ENCODE assay signal across 9 cellular contexts in the genomic region with DNA sequence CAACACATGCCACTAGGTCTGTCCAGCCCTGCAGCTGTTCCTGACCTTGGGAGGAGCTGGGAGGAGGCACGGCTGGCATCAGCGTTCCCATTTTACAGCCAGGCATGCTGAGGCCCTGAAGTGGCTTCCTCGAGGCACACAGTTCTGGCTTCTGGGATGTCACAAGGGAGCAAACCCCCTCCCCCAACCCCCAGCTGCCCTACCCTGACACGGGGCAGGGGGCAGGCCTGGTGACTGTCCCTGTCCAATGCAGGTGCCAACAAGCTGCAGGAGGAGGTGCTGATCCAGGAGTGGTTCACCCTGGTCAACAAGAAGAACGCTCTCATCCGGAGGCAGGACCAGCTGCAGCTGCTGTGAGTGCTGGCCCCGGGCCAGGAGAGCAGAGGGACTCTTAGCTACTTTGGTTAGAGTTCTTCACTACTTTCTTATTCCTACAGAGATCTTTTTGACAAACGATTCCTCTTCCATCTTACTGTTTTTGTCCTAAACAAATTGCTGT. TPM values are rescaled to one million over a fixed set of nuclear protein-coding genes. Genes with fewer than 3 reads are reported as not detected.
DNase-seq lines count a peak whose midpoint lies in the region; ATAC-seq and TF ChIP-seq lines count a peak whose summit lies in the region.
"Had no signal": no experiment of that assay in that cellular context is flagged by ENCODE, and none has a peak within 500 bp of the region (broad histone marks: within the 10 kb centered on the region; RNA-seq: fewer than 3 reads in every experiment).

No MANE protein-coding gene starts in this region.

- no peak for TF ChIP-seq RAD21 in IMR-90 (IDR thresholded peaks at IDR 0.05; ENCODE audit: low read length)

- peaks cover 4% of the 10 kb centered on the region for H3K4me1 ChIP-seq in IMR-90 (ENCODE audit: control insufficient read depth, insufficient read depth, low read length)
- H3K4me1 ChIP-seq in neutrophil (ENCODE audit: control insufficient read depth in 1 of 2, insufficient read depth in 1 of 2, low read depth in 1 of 2, low read length in 1 of 2), result peaks cover 27 to 30% of the 10 kb centered on the region in 2 experiments
- H3K4me1 ChIP-seq in left lung, result peaks cover 12 to 76% of the 10 kb centered on the region in 2 donors

- no peak overlapping the region for H3K4me3 Mint-ChIP-seq in activated T-helper 1 cell treated with anti-CD3 and anti-CD28 coated beads, Interleukin-12 subunit alpha, Interleukin-12 subunit beta, Interleukin-2, Interleukin-4 antibody, amounts not matched to agents 30 ng/mL and 10 ng/mL and 1 ng/mL, durations not matched to agents 14 hours and 24 hours and 36 hours

- peaks cover 37% of the 10 kb centered on the region for H3K4me1 Mint-ChIP-seq in activated T-helper 1 cell treated with anti-CD3 and anti-CD28 coated beads, Interleukin-12 subunit alpha, Interleukin-12 subunit beta, Interleukin-2, Interleukin-4 antibody, amounts not matched to agents 30 ng/mL and 10 ng/mL and 1 ng/mL, durations not matched to agents 14 hours and 24 hours and 36 hours (ENCODE audit: low read depth)

- no peak overlapping the region for H2BK15ac ChIP-seq in IMR-90 (ENCODE audit: low read depth, low read length)

- H2AFZ ChIP-seq in IMR-90 (replicated peaks; ENCODE audit: low read length, poor library complexity), result no peak overlapping the region

- no peak overlapping the region for H4K8ac ChIP-seq in IMR-90 (ENCODE audit: low read depth in 2 of 2, low read length in 2 of 2)

- peaks cover 9% of the 10 kb centered on the region for H4K20me1 ChIP-seq in IMR-90 (ENCODE audit: insufficient read depth, low read length)

- H2BK120ac ChIP-seq in IMR-90 (ENCODE audit: low read depth, low read length), result no peak overlapping the region

- H3K36me3 Mint-ChIP-seq in activated T-helper 1 cell treated with anti-CD3 and anti-CD28 coated beads, Interleukin-12 subunit alpha, Interleukin-12 subunit beta, Interleukin-2, Interleukin-4 antibody, amounts not matched to agents 30 ng/mL and 10 ng/mL and 1 ng/mL, durations not matched to agents 14 hours and 24 hours and 36 hours (ENCODE audit: low read depth), result peaks cover 33% of the 10 kb centered on the region

- H3K23ac ChIP-seq in IMR-90 (ENCODE audit: low read depth, low read length), result no peak overlapping the region

- no peak overlapping the region for H4K91ac ChIP-seq in IMR-90 (ENCODE audit: insufficient read depth, low read depth, low read length)

- H3K9me1 ChIP-seq in IMR-90 (ENCODE audit: insufficient read depth, low read length), result no peaks in the 10 kb centered on the region

- no peak overlapping the region for H3K9ac ChIP-seq in IMR-90 (ENCODE audit: low read depth, low read length)

- H3K27me3 Mint-ChIP-seq in activated T-helper 1 cell treated with anti-CD3 and anti-CD28 coated beads, Interleukin-12 subunit alpha, Interleukin-12 subunit beta, Interleukin-2, Interleukin-4 antibody, amounts not matched to agents 30 ng/mL and 10 ng/mL and 1 ng/mL, durations not matched to agents 14 hours and 24 hours and 36 hours (ENCODE audit: insufficient read depth), result no peaks in the 10 kb centered on the region

- no peak overlapping the region for H2AK5ac ChIP-seq in IMR-90 (ENCODE audit: low read depth, low read length)

- no peak for TF ChIP-seq CTCF in IMR-90 (conservative IDR thresholded peaks at IDR 0.05; ENCODE audit: low read depth, low read length)
- no peak for TF ChIP-seq CTCF in neutrophil (IDR thresholded peaks at IDR 0.05)
- no peak for TF ChIP-seq CTCF in left lung (IDR thresholded peaks at IDR 0.05)

- H3K9me3 ChIP-seq in IMR-90 (ENCODE audit: control insufficient read depth, insufficient read depth, low read length) (no peaks in the 10 kb centered on the region), neutrophil (no peaks in the 10 kb centered on the region), left lung (no peaks in the 10 kb centered on the region)
- H3K9me3 ChIP-seq: body of pancreas had no signal

- no peak overlapping the region for H2AK9ac ChIP-seq in IMR-90 (replicated peaks; ENCODE audit: low read depth, low read length, poor library complexity)

- H3K79me1 ChIP-seq in IMR-90 (ENCODE audit: low read depth in 1 of 2, low read length in 2 of 2), result peaks cover 0 to 16% of the 10 kb centered on the region in 2 experiments; a peak in 1 of 4 replicates

- H3K36me3 ChIP-seq in IMR-90 (ENCODE audit: control insufficient read depth, insufficient read depth, low read length), result peaks cover 30% of the 10 kb centered on the region
- H3K36me3 ChIP-seq in neutrophil, result peaks cover 94% of the 10 kb centered on the region
- H3K36me3 ChIP-seq in left lung, result peaks cover 0 to 76% of the 10 kb centered on the region in 2 donors

- H4K5ac ChIP-seq in IMR-90 (ENCODE audit: low read depth, low read length), result no peak overlapping the region

- no peak overlapping the region for H3K4me3 ChIP-seq in IMR-90 (ENCODE audit: insufficient read depth, low read depth, low read length)
- no peak overlapping the region for H3K4me3 ChIP-seq in neutrophil (ENCODE audit: low read depth in 1 of 2, low read length in 1 of 2)
- no peak overlapping the region for H3K4me3 ChIP-seq in left lung
- H3K4me3 ChIP-seq: body of pancreas had no signal

- POLR2A ChIA-PET in IMR-90 (lab: Charles Lee; ENCODE audit: unreplicated experiment), result interaction anchor here (0.5 kb wide), 1 partner anchor 26 kb away, joined by 5 read pairs; no protein-coding TSS in a partner anchor

- no peaks in the 10 kb centered on the region for H3K9me3 Mint-ChIP-seq in activated T-helper 1 cell treated with anti-CD3 and anti-CD28 coated beads, Interleukin-12 subunit alpha, Interleukin-12 subunit beta, Interleukin-2, Interleukin-4 antibody, amounts not matched to agents 30 ng/mL and 10 ng/mL and 1 ng/mL, durations not matched to agents 14 hours and 24 hours and 36 hours

- CTCF ChIA-PET in IMR-90 (lab: Yijun Ruan, JAX), result interaction anchor here (0.9 kb wide), 1 partner anchor 50 kb away, joined by 4 read pairs; no protein-coding TSS in a partner anchor

- dilution Hi-C loops in IMR-90 (cut with HindIII; ENCODE audit: low sequenced_read_pairs, unreplicated experiment), result no loop called here

- DNase-seq in DMS53 (lab: John Stamatoyannopoulos, UW) (peak; percentile 90), IMR-90 (peak; percentile 62), CD1c-positive myeloid dendritic cell (ENCODE audit: extremely low spot score) (no peak), left lung (no peak)
- no peak for DNase-seq in activated T-helper 1 cell treated with anti-CD3 and anti-CD28 coated beads, Interleukin-12 subunit alpha, Interleukin-12 subunit beta, Interleukin-2, Interleukin-4 antibody, amounts not matched to agents 30 ng/mL and 10 ng/mL and 1 ng/mL, durations not matched to agents 14 hours and 24 hours and 36 hours (ENCODE audit: low spot score)

- H3K18ac ChIP-seq in IMR-90 (ENCODE audit: low read depth, low read length), result no peak overlapping the region

- no peak overlapping the region for H3K56ac ChIP-seq in IMR-90 (ENCODE audit: extremely low read depth, insufficient read depth, low read length)

- H3K27me3 ChIP-seq in IMR-90 (ENCODE audit: control insufficient read depth, insufficient read depth, low read length) (no peaks in the 10 kb centered on the region), neutrophil (no peaks in the 10 kb centered on the region), left lung (no peaks in the 10 kb centered on the region)
- H3K27me3 ChIP-seq: body of pancreas had no signal

- in situ Hi-C loops in IMR-90 (cut with MboI; ENCODE audit: low sequenced_read_pairs), result no loop called here

- no CpG with 5 or more reads among the region's 8 CpGs for WGBS in IMR-90 (ENCODE audit: extremely low coverage in 2 of 2, insufficient read length in 1 of 2), 2 experiments

- no peak overlapping the region for H3K27ac ChIP-seq in IMR-90 (ENCODE audit: insufficient read depth, low read length)
- H3K27ac ChIP-seq in neutrophil, result peak overlapping the region; percentile 28
- H3K27ac ChIP-seq in left lung, result peak overlapping the region in 1 of 2 donors; percentile 41
- H3K27ac ChIP-seq: body of pancreas had no signal

- no peak overlapping the region for H3K4ac ChIP-seq in IMR-90 (ENCODE audit: low read depth, low read length)

- H3K4me2 ChIP-seq in IMR-90 (ENCODE audit: low read depth, low read length), result no peak overlapping the region

- TF ChIP-seq POLR2A in IMR-90 (IDR thresholded peaks at IDR 0.05; ENCODE audit: low read depth, low read length), result no peak

- no peak overlapping the region for H2BK5ac ChIP-seq in IMR-90 (ENCODE audit: low read depth, low read length, poor library complexity, severe bottlenecking)

- BruUV-seq in IMR-90 (replicated peaks; lab: Mats Ljungman, UMichigan), result no TSS peak

- H2BK20ac ChIP-seq in IMR-90 (ENCODE audit: low read depth, low read length), result no peak overlapping the region

- H3K27ac Mint-ChIP-seq in activated T-helper 1 cell treated with anti-CD3 and anti-CD28 coated beads, Interleukin-12 subunit alpha, Interleukin-12 subunit beta, Interleukin-2, Interleukin-4 antibody, amounts not matched to agents 30 ng/mL and 10 ng/mL and 1 ng/mL, durations not matched to agents 14 hours and 24 hours and 36 hours, result peak overlapping the region; percentile 2

- no peak for ATAC-seq in IMR-90 (ENCODE audit: low read depth)
- ATAC-seq in left lung, result no peak
- ATAC-seq in GM19324 (IDR thresholded peaks at IDR 0.05; ENCODE audit: low FRiP score, unreplicated experiment), result no peak
- ATAC-seq: body of pancreas had no signal

- intact Hi-C loops in IMR-90 (cut with micrococcal nuclease) (loop anchor here (2.0 kb wide), 1 partner anchor 13 kb away; a partner anchor contains a TSS), left lung (cut with DNase I) (loop anchor here in 1 of 2 donors (10.0 kb wide), 1 partner anchor 45 kb away; no protein-coding TSS in a partner anchor)
- intact Hi-C loops in activated T-helper 1 cell treated with anti-CD3 and anti-CD28 coated beads, Interleukin-12 subunit alpha, Interleukin-12 subunit beta, Interleukin-2, Interleukin-4 antibody, amounts not matched to agents 30 ng/mL and 10 ng/mL and 1 ng/mL, durations not matched to agents 14 hours and 24 hours and 36 hours (cut with micrococcal nuclease), result no loop called here

- H3K14ac ChIP-seq in IMR-90 (replicated peaks; ENCODE audit: low read depth, low read length), result no peak overlapping the region

RNA-seq across cellular contexts. Expression of a gene that starts 5.3 kb away (rescaled TPM):
- total RNA-seq in IMR-90 (2012; rRNA removed) (not detected in 2 replicates), left lung (1 to 10 TPM in 1 of 2 donors, not detected in 1; 2.0 TPM)
- 0.09 and 0.34 TPM in 2 replicates for polyA plus RNA-seq in IMR-90 (2012; rRNA removed)
- polyA plus RNA-seq in IMR-90 (2012; cell fraction: cytosol; rRNA removed), result 0.08 and 0.13 TPM in 2 replicates
- 0.89 and 3.2 TPM in 2 replicates for polyA plus RNA-seq in IMR-90 (2012; cell fraction: nucleus; rRNA removed; ENCODE audit: low replicate concordance)
- total RNA-seq in activated T-helper 1 cell treated with anti-CD3 and anti-CD28 coated beads, Interleukin-12 subunit alpha, Interleukin-12 subunit beta, Interleukin-2, Interleukin-4 antibody, amounts not matched to agents 30 ng/mL and 10 ng/mL and 1 ng/mL, durations not matched to agents 14 hours and 24 hours and 36 hours, result 1.6 and 2.0 TPM in 2 replicates
- total RNA-seq: HT1080 had no signal

RNA-seq across cellular contexts. Expression of a gene that starts 14.4 kb away (rescaled TPM):
- total RNA-seq in IMR-90 (2012; rRNA removed), result 10.0 and 13.3 TPM in 2 replicates
- polyA plus RNA-seq in IMR-90 (2012; rRNA removed), result 27.4 and 29.0 TPM in 2 replicates
- polyA plus RNA-seq in IMR-90 (2012; cell fraction: cytosol; rRNA removed), result 13.2 and 27.4 TPM in 2 replicates
- polyA plus RNA-seq in IMR-90 (2012; cell fraction: nucleus; rRNA removed; ENCODE audit: low replicate concordance), result 82.3 and 155 TPM in 2 replicates
- 168 and 178 TPM in 2 replicates for total RNA-seq in activated T-helper 1 cell treated with anti-CD3 and anti-CD28 coated beads, Interleukin-12 subunit alpha, Interleukin-12 subunit beta, Interleukin-2, Interleukin-4 antibody, amounts not matched to agents 30 ng/mL and 10 ng/mL and 1 ng/mL, durations not matched to agents 14 hours and 24 hours and 36 hours
- total RNA-seq in left lung, result 100 to 1,000 TPM in 1 of 2 donors, 10 to 100 TPM in 1; 57.0 to 133 TPM

RNA-seq across cellular contexts. Expression of a gene that starts 18.0 kb away (rescaled TPM):
- total RNA-seq in IMR-90 (2012; rRNA removed), result 12.0 and 14.2 TPM in 2 replicates
- 65.5 and 86.6 TPM in 2 replicates for polyA plus RNA-seq in IMR-90 (2012; rRNA removed)
- 20.7 and 84.1 TPM in 2 replicates for polyA plus RNA-seq in IMR-90 (2012; cell fraction: cytosol; rRNA removed)
- 26.4 and 80.1 TPM in 2 replicates for polyA plus RNA-seq in IMR-90 (2012; cell fraction: nucleus; rRNA removed; ENCODE audit: low replicate concordance)
- total RNA-seq in activated T-helper 1 cell treated with anti-CD3 and anti-CD28 coated beads, Interleukin-12 subunit alpha, Interleukin-12 subunit beta, Interleukin-2, Interleukin-4 antibody, amounts not matched to agents 30 ng/mL and 10 ng/mL and 1 ng/mL, durations not matched to agents 14 hours and 24 hours and 36 hours, result 50.4 and 50.6 TPM in 2 replicates
- total RNA-seq in left lung, result 10 to 100 TPM; 47.1 to 57.5 TPM

RNA-seq across cellular contexts. Expression of a gene that starts 20.0 kb away (rescaled TPM):
- 69.7 and 75.6 TPM in 2 replicates for total RNA-seq in IMR-90 (2012; rRNA removed)
- polyA plus RNA-seq in IMR-90 (2012; rRNA removed), result 90.3 and 113 TPM in 2 replicates
- 68.6 and 112 TPM in 2 replicates for polyA plus RNA-seq in IMR-90 (2012; cell fraction: cytosol; rRNA removed)
- polyA plus RNA-seq in IMR-90 (2012; cell fraction: nucleus; rRNA removed; ENCODE audit: low replicate concordance), result 56.1 and 132 TPM in 2 replicates
- 94.6 and 96.9 TPM in 2 replicates for total RNA-seq in activated T-helper 1 cell treated with anti-CD3 and anti-CD28 coated beads, Interleukin-12 subunit alpha, Interleukin-12 subunit beta, Interleukin-2, Interleukin-4 antibody, amounts not matched to agents 30 ng/mL and 10 ng/mL and 1 ng/mL, durations not matched to agents 14 hours and 24 hours and 36 hours
- total RNA-seq in left lung, result 10 to 100 TPM; 21.7 to 32.3 TPM

RNA-seq across cellular contexts. Expression of a gene that starts 23.7 kb away (rescaled TPM):
- total RNA-seq in IMR-90 (2012; rRNA removed) (16.7 and 17.7 TPM in 2 replicates), left lung (100 to 1,000 TPM in 1 of 2 donors, 10 to 100 TPM in 1; 74.7 to 100 TPM)
- 37.5 and 52.0 TPM in 2 replicates for polyA plus RNA-seq in IMR-90 (2012; rRNA removed)
- polyA plus RNA-seq in IMR-90 (2012; cell fraction: cytosol; rRNA removed), result 29.9 and 39.6 TPM in 2 replicates
- 57.5 and 129 TPM in 2 replicates for polyA plus RNA-seq in IMR-90 (2012; cell fraction: nucleus; rRNA removed; ENCODE audit: low replicate concordance)
- 103 and 106 TPM in 2 replicates for total RNA-seq in activated T-helper 1 cell treated with anti-CD3 and anti-CD28 coated beads, Interleukin-12 subunit alpha, Interleukin-12 subunit beta, Interleukin-2, Interleukin-4 antibody, amounts not matched to agents 30 ng/mL and 10 ng/mL and 1 ng/mL, durations not matched to agents 14 hours and 24 hours and 36 hours

Comparison
In these comparisons a context has a peak if more than half of its experiments do, and no peak if none do; other contexts are left out.
1. DNase-seq: peak in DMS53 (single experiment) and IMR-90 (single experiment); none in activated T-helper 1 cell treated with anti-CD3 and anti-CD28 coated beads, Interleukin-12 subunit alpha, Interleukin-12 subunit beta, Interleukin-2, Interleukin-4 antibody, amounts not matched to agents 30 ng/mL and 10 ng/mL and 1 ng/mL, durations not matched to agents 14 hours and 24 hours and 36 hours (single experiment), CD1c-positive myeloid dendritic cell (single experiment) and left lung (0 of 2).